ENCODE assay signal across 28 cellular contexts in the genomic region with DNA sequence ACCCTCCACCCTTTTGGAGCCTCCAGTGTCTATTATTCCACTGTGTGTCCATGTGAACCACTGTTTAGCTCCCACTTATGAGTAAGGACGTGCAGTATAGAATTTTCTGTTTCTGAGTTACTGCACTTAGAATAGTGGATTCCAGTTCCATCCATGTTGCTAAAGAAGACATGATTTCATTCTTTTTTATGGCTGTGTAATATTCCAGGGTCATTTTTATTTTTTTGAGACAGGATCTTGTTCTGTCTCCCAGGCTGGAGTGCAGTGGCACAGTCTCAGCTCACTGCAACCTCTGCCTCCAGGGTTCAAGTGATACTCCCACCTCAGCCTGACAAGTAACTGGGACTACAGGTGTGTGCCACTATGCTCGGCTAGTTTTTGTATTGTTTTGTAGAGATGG.
"Had no signal": no experiment of that assay in that cellular context is flagged by ENCODE, and none has a peak within 500 bp of the region (broad histone marks: within the 10 kb centered on the region; RNA-seq: fewer than 3 reads in every experiment).

No MANE protein-coding gene starts in this region.

- H3K9me3 Mint-ChIP-seq: stimulated activated effector memory CD8-positive, alpha-beta T cell treated with anti-CD3 and anti-CD28 coated beads, Interleukin-12 subunit alpha, Interleukin-12 subunit beta, amount 100 ng/mL, for 72 hours; stimulated activated naive CD8-positive, alpha-beta T cell treated with anti-CD3 and anti-CD28 coated beads, Interleukin-15, amount 100 ng/mL, for 72 hours; stimulated activated naive CD8-positive, alpha-beta T cell treated with anti-CD3 and anti-CD28 coated beads, Interleukin-15, Interleukin-2, amounts not matched to agents 100 ng/mL and 50 ng/mL, for 24 hours; type B pancreatic cell had no signal

- H3K4me3 Mint-ChIP-seq: stimulated activated effector memory CD8-positive, alpha-beta T cell treated with anti-CD3 and anti-CD28 coated beads, Interleukin-12 subunit alpha, Interleukin-12 subunit beta, amount 100 ng/mL, for 72 hours; stimulated activated memory B cell treated with anti-CD40 and anti-IgM and Interleukin-4, amounts not matched to agents 10 μg/mL and 1 μg/mL and 100 μg/mL, for 72 hours; stimulated activated naive B cell treated with anti-CD40 and anti-IgM and Interleukin-4, amounts not matched to agents 10 μg/mL and 1 μg/mL and 100 μg/mL, for 72 hours; stimulated activated naive CD8-positive, alpha-beta T cell treated with anti-CD3 and anti-CD28 coated beads, Interleukin-15, amount 100 ng/mL, for 72 hours; stimulated activated naive CD8-positive, alpha-beta T cell treated with anti-CD3 and anti-CD28 coated beads, Interleukin-15, Interleukin-2, amounts not matched to agents 100 ng/mL and 50 ng/mL, for 24 hours; type B pancreatic cell had no signal

- H3K36me3 ChIP-seq: suprapubic skin, thoracic aorta, thyroid gland, tibial artery, tibial nerve, transverse colon, upper lobe of left lung, upper lobe of right lung, uterus, vagina had no signal

- H3K36me3 Mint-ChIP-seq: stimulated activated effector memory CD8-positive, alpha-beta T cell treated with anti-CD3 and anti-CD28 coated beads, Interleukin-12 subunit alpha, Interleukin-12 subunit beta, amount 100 ng/mL, for 72 hours; stimulated activated memory B cell treated with anti-CD40 and anti-IgM and Interleukin-4, amounts not matched to agents 10 μg/mL and 1 μg/mL and 100 μg/mL, for 72 hours; stimulated activated naive B cell treated with anti-CD40 and anti-IgM and Interleukin-4, amounts not matched to agents 10 μg/mL and 1 μg/mL and 100 μg/mL, for 72 hours had no signal

- H3K27ac Mint-ChIP-seq: stimulated activated effector memory CD8-positive, alpha-beta T cell treated with anti-CD3 and anti-CD28 coated beads, Interleukin-12 subunit alpha, Interleukin-12 subunit beta, amount 100 ng/mL, for 72 hours; stimulated activated memory B cell treated with anti-CD40 and anti-IgM and Interleukin-4, amounts not matched to agents 10 μg/mL and 1 μg/mL and 100 μg/mL, for 72 hours; stimulated activated naive B cell treated with anti-CD40 and anti-IgM and Interleukin-4, amounts not matched to agents 10 μg/mL and 1 μg/mL and 100 μg/mL, for 72 hours; stimulated activated naive CD8-positive, alpha-beta T cell treated with anti-CD3 and anti-CD28 coated beads, Interleukin-15, amount 100 ng/mL, for 72 hours; stimulated activated naive CD8-positive, alpha-beta T cell treated with anti-CD3 and anti-CD28 coated beads, Interleukin-15, Interleukin-2, amounts not matched to agents 100 ng/mL and 50 ng/mL, for 24 hours; type B pancreatic cell had no signal

- H3K27me3 Mint-ChIP-seq: type B pancreatic cell had no signal

- H3K27me3 ChIP-seq: stomach, suprapubic skin, testis, thyroid gland, tibial artery, tibial nerve, transverse colon, upper lobe of left lung, upper lobe of right lung, uterus, vagina had no signal

- H3K4me1 Mint-ChIP-seq: stimulated activated memory B cell treated with anti-CD40 and anti-IgM and Interleukin-4, amounts not matched to agents 10 μg/mL and 1 μg/mL and 100 μg/mL, for 72 hours had no signal

- H3K4me3 ChIP-seq: stomach, suprapubic skin, testis, thoracic aorta, thyroid gland, tibial artery, tibial nerve, transverse colon, upper lobe of left lung, upper lobe of right lung, uterus, vagina had no signal

- ATAC-seq: stimulated activated effector memory CD8-positive, alpha-beta T cell treated with anti-CD3 and anti-CD28 coated beads, Interleukin-12 subunit alpha, Interleukin-12 subunit beta, amount 100 ng/mL, for 72 hours; stimulated activated memory B cell treated with anti-CD40 and anti-IgM and Interleukin-4, amounts not matched to agents 10 μg/mL and 1 μg/mL and 100 μg/mL, for 72 hours; stimulated activated naive B cell treated with anti-CD40 and anti-IgM and Interleukin-4, amounts not matched to agents 10 μg/mL and 1 μg/mL and 100 μg/mL, for 72 hours; stimulated activated naive CD8-positive, alpha-beta T cell treated with anti-CD3 and anti-CD28 coated beads, Interleukin-15, amount 100 ng/mL, for 72 hours; stimulated activated naive CD8-positive, alpha-beta T cell treated with anti-CD3 and anti-CD28 coated beads, Interleukin-15, Interleukin-2, amounts not matched to agents 100 U/mL and 50 U/mL, for 24 hours; upper lobe of right lung had no signal

- H3K27ac ChIP-seq: stomach, suprapubic skin, testis, thoracic aorta, thyroid gland, tibial artery, transverse colon, upper lobe of left lung, upper lobe of right lung, uterus, vagina had no signal

- DNase-seq: stimulated activated CD4-positive, alpha-beta T cell treated with anti-CD3 and anti-CD28 coated beads, Interleukin-2, amount 100 ng/mL, for 48 hours; stimulated activated CD4-positive, alpha-beta T cell treated with anti-CD3 and anti-CD28 coated beads, Interleukin-4, amount 100 ng/mL, for 1 hour; stimulated activated CD4-positive, alpha-beta T cell treated with anti-CD3 and anti-CD28 coated beads, Interleukin-4, amount 100 ng/mL, for 24 hours; stimulated activated CD4-positive, alpha-beta T cell treated with anti-CD3 and anti-CD28 coated beads, Interleukin-4, amount 100 ng/mL, for 4 hours; stimulated activated CD8-positive, alpha-beta memory T cell treated with anti-CD3 and anti-CD28 coated beads, Interleukin-4, amount 100 ng/mL, for 48 hours; stimulated activated naive B cell treated with anti-CD40 and anti-IgM and Interleukin-4, amounts not matched to agents 10 μg/mL and 1 μg/mL and 100 μg/mL, for 72 hours; stimulated activated naive CD4-positive, alpha-beta T cell; stimulated activated naive CD4-positive, alpha-beta T cell treated with Interleukin-2 at 50 U/mL for 16 hours; stimulated activated naive CD8-positive, alpha-beta T cell treated with anti-CD3 and anti-CD28 coated beads, Interleukin-15, amount 100 ng/mL, for 72 hours; stimulated activated naive CD8-positive, alpha-beta T cell treated with anti-CD3 and anti-CD28 coated beads, Interleukin-15, Interleukin-2, amounts not matched to agents 100 U/mL and 50 U/mL, for 24 hours; stomach; substantia nigra; testis; thyroid gland; tibial artery; transverse colon; trophoblast cell; upper lobe of left lung; upper lobe of right lung; uterus had no signal

- H3K9me3 ChIP-seq: stomach, suprapubic skin, testis, thoracic aorta, thyroid gland, tibial artery, tibial nerve, transverse colon, upper lobe of left lung, upper lobe of right lung, uterus, vagina had no signal

- H3K4me1 ChIP-seq: testis, tibial artery, uterus had no signal
